ENCODE assay signal across 1 cellular context in the genomic region with DNA sequence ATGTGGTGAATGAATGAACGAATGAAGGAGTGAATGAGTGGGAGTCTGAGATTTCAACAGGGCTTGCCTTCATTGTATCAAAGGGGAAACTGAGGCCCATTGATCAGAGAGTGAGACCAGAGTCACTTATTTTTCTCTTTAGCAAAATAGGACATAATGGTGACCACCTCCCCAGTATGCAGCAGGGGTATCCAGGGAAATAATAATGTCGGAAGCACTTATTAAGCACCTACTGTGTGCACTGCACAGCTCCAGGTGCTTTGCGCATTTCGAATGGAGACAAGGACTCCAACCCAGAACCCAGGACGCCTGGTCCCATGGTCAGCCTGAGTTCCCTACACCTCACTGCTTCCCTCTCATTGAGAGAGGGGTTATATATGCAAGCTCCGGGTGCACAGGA.
A peak's percentile ranks its signal among the peaks of the same experiment; 100 is the strongest.
TF ChIP-seq lines count a peak whose summit lies in the region.

No MANE protein-coding gene starts in this region.

TF ChIP-seq in HepG2, 621 proteins besides CTCF, POLR2A, EP300 and RAD21:
- TF ChIP-seq ZKSCAN8 (CRISPR knock-in tag; IDR thresholded peaks at IDR 0.05; ENCODE audit: borderline replicate concordance), result peak; percentile 98
- no peak for TF ChIP-seq KDM4B (CRISPR knock-in tag; IDR thresholded peaks at IDR 0.05)
- TF ChIP-seq, protein P1, sequence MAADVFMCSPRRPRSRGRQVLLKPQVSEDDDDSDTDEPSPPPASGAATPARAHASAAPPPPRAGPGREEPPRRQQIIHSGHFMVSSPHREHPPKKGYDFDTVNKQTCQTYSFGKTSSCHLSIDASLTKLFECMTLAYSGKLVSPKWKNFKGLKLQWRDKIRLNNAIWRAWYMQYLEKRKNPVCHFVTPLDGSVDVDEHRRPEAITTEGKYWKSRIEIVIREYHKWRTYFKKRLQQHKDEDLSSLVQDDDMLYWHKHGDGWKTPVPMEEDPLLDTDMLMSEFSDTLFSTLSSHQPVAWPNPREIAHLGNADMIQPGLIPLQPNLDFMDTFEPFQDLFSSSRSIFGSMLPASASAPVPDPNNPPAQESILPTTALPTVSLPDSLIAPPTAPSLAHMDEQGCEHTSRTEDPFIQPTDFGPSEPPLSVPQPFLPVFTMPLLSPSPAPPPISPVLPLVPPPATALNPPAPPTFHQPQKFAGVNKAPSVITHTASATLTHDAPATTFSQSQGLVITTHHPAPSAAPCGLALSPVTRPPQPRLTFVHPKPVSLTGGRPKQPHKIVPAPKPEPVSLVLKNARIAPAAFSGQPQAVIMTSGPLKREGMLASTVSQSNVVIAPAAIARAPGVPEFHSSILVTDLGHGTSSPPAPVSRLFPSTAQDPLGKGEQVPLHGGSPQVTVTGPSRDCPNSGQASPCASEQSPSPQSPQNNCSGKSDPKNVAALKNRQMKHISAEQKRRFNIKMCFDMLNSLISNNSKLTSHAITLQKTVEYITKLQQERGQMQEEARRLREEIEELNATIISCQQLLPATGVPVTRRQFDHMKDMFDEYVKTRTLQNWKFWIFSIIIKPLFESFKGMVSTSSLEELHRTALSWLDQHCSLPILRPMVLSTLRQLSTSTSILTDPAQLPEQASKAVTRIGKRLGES (CRISPR knock-in tag; IDR thresholded peaks at IDR 0.05; ENCODE audit: borderline replicate concordance), result no peak
- peak; percentile 74; the same call in 1 of the 2 replicates for TF ChIP-seq ZKSCAN1 (IDR thresholded peaks at IDR 0.05; ENCODE audit: low read length)
- no peak for TF ChIP-seq HOXD1 (CRISPR knock-in tag; IDR thresholded peaks at IDR 0.05)
- TF ChIP-seq, protein P2, sequence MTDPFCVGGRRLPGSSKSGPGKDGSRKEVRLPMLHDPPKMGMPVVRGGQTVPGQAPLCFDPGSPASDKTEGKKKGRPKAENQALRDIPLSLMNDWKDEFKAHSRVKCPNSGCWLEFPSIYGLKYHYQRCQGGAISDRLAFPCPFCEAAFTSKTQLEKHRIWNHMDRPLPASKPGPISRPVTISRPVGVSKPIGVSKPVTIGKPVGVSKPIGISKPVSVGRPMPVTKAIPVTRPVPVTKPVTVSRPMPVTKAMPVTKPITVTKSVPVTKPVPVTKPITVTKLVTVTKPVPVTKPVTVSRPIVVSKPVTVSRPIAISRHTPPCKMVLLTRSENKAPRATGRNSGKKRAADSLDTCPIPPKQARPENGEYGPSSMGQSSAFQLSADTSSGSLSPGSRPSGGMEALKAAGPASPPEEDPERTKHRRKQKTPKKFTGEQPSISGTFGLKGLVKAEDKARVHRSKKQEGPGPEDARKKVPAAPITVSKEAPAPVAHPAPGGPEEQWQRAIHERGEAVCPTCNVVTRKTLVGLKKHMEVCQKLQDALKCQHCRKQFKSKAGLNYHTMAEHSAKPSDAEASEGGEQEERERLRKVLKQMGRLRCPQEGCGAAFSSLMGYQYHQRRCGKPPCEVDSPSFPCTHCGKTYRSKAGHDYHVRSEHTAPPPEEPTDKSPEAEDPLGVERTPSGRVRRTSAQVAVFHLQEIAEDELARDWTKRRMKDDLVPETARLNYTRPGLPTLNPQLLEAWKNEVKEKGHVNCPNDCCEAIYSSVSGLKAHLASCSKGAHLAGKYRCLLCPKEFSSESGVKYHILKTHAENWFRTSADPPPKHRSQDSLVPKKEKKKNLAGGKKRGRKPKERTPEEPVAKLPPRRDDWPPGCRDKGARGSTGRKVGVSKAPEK (CRISPR knock-in tag; IDR thresholded peaks at IDR 0.05; ENCODE audit: borderline replicate concordance), result no peak
- TF ChIP-seq SP2 (CRISPR knock-in tag; IDR thresholded peaks at IDR 0.05), result no peak
- TF ChIP-seq ZNF563 (CRISPR knock-in tag; IDR thresholded peaks at IDR 0.05), result no peak
